1 cellular context compared by ENCODE assay signal in the genomic region with DNA sequence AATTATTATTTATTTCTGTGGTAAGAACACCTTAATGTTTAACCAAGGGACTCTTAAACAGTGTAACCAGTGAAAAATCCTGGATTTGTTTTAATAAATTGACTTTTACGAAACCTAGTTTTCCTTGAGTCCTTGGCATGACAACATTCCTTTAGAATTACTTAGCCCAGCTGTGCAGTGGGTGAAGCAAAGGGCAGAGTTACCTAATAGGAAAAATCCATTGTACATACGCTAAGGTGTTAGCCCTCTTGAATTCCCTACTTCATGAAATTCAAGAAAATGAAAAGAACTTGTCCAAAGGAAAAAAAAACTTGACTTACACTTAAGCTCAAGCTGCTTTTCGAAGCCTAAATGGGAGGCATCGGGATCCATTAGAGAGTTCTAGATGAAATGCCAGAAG.
TF ChIP-seq lines count a peak whose summit lies in the region.

No MANE protein-coding gene starts in this region.

TF ChIP-seq in IMR-90, 13 proteins besides CTCF, POLR2A, EP300 and RAD21:
- no peak for TF ChIP-seq CEBPB (IDR thresholded peaks at IDR 0.05; ENCODE audit: low read depth, low read length)
- TF ChIP-seq, protein P1, sequence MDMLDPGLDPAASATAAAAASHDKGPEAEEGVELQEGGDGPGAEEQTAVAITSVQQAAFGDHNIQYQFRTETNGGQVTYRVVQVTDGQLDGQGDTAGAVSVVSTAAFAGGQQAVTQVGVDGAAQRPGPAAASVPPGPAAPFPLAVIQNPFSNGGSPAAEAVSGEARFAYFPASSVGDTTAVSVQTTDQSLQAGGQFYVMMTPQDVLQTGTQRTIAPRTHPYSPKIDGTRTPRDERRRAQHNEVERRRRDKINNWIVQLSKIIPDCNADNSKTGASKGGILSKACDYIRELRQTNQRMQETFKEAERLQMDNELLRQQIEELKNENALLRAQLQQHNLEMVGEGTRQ (IDR thresholded peaks at IDR 0.05; ENCODE audit: low read depth, low read length) = no peak
- no peak for TF ChIP-seq MAZ (IDR thresholded peaks at IDR 0.05; ENCODE audit: borderline replicate concordance, low read depth, low read length)
- no peak for TF ChIP-seq RCOR1 (IDR thresholded peaks at IDR 0.05; ENCODE audit: insufficient replicate concordance, low read length)
- TF ChIP-seq MAFK (IDR thresholded peaks at IDR 0.05; ENCODE audit: low read depth, low read length) = no peak
- TF ChIP-seq CHD1 (IDR thresholded peaks at IDR 0.05; ENCODE audit: low read depth, low read length) = no peak
- TF ChIP-seq RFX5 (IDR thresholded peaks at IDR 0.05; ENCODE audit: low read depth, low read length) = no peak
- TF ChIP-seq, protein P2, sequence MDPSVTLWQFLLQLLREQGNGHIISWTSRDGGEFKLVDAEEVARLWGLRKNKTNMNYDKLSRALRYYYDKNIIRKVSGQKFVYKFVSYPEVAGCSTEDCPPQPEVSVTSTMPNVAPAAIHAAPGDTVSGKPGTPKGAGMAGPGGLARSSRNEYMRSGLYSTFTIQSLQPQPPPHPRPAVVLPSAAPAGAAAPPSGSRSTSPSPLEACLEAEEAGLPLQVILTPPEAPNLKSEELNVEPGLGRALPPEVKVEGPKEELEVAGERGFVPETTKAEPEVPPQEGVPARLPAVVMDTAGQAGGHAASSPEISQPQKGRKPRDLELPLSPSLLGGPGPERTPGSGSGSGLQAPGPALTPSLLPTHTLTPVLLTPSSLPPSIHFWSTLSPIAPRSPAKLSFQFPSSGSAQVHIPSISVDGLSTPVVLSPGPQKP (IDR thresholded peaks at IDR 0.05; ENCODE audit: borderline replicate concordance, low read depth, low read length) = no peak
- TF ChIP-seq MXI1 (IDR thresholded peaks at IDR 0.05; ENCODE audit: borderline replicate concordance, low read depth, low read length) = no peak
- no peak for TF ChIP-seq FOS (IDR thresholded peaks at IDR 0.05; ENCODE audit: low read depth, low read length)
- no peak for TF ChIP-seq SMC3 (IDR thresholded peaks at IDR 0.05; ENCODE audit: low read depth, low read length)
- no peak for TF ChIP-seq BHLHE40 (IDR thresholded peaks at IDR 0.05; ENCODE audit: low read depth, low read length)
- no peak for TF ChIP-seq NFE2L2 (IDR thresholded peaks at IDR 0.05; ENCODE audit: low read depth, low read length)
